In the genomic region with DNA sequence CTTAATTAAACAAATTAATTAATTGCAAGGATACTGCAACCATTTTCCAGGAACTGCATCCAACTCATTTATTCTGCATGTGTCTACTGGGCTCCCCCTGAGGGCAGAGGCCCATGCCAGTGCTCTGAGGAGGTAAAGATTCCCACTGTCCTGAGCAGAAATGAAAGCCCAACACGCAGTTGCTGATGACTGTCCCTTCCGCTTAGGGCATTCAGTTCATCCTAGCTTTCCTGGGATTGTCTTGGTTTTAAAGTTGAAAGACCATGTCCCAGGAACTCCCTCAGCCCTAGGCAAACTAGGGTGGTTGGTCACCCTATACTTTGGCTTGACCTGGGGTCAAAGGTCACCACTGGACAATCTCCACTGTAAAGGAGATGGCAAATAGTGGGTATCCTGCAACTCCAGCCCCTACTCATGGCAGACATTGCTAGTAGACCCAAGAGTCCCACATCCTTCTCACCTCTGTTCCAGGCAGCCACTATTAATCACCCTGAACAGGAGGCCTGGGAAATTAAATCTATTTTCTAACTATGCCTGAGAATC, we compare ENCODE assay signal across 18 cellular contexts.
"Had no signal": no experiment of that assay in that cellular context is flagged by ENCODE, and none has a peak within 500 bp of the region (broad histone marks: within the 10 kb centered on the region; RNA-seq: fewer than 3 reads in every experiment).

No MANE protein-coding gene starts in this region.

- H3K27ac ChIP-seq: ascending aorta, body of pancreas had no signal

- ATAC-seq: body of pancreas, T-helper 17 cell, WTC11 had no signal

- H3K27ac Mint-ChIP-seq: activated CD4-positive, alpha-beta T cell treated with anti-CD3 and anti-CD28 coated beads, Interleukin-2, amount 10 ng/mL, durations not matched to agents 7 days and 5 days; T-helper 17 cell; WTC11 had no signal

- H3K27me3 ChIP-seq: ascending aorta, body of pancreas had no signal

- H3K9me3 Mint-ChIP-seq: activated CD4-positive, alpha-beta memory T cell treated with anti-CD3 and anti-CD28 coated beads for 36 hours; activated CD4-positive, alpha-beta T cell treated with anti-CD3 and anti-CD28 coated beads, Interleukin-2, amount 10 ng/mL, durations not matched to agents 7 days and 5 days; central memory CD8-positive, alpha-beta T cell; WTC11 had no signal

- H3K36me3 ChIP-seq: ascending aorta had no signal

- H3K27me3 Mint-ChIP-seq: activated CD4-positive, alpha-beta memory T cell treated with anti-CD3 and anti-CD28 coated beads for 36 hours; activated CD4-positive, alpha-beta T cell treated with anti-CD3 and anti-CD28 coated beads, Interleukin-2, amount 10 ng/mL, durations not matched to agents 7 days and 5 days; central memory CD8-positive, alpha-beta T cell; T-helper 17 cell had no signal

- DNase-seq: activated CD4-positive, alpha-beta memory T cell treated with anti-CD3 and anti-CD28 coated beads for 36 hours; activated CD4-positive, alpha-beta T cell treated with anti-CD3 and anti-CD28 coated beads, Interleukin-2, amount 10 ng/mL, durations not matched to agents 7 days and 5 days; activated naive CD4-positive, alpha-beta T cell treated with anti-CD3 and anti-CD28 coated beads, Interleukin-2, amount 50 U/mL, for 16 hours; amniotic stem cell; body of pancreas; KG1; NCI-H1092; NCI-H1436; NCI-H2029 treated with DMSO at 0.1 percent for 48 hours; NCI-H345; NCI-H510A; NCI-H69; SIG-M5; T-helper 17 cell; T-helper 9 cell had no signal

- H3K4me3 ChIP-seq: ascending aorta, body of pancreas had no signal

- H3K4me3 Mint-ChIP-seq: activated CD4-positive, alpha-beta memory T cell treated with anti-CD3 and anti-CD28 coated beads for 36 hours; activated CD4-positive, alpha-beta T cell treated with anti-CD3 and anti-CD28 coated beads, Interleukin-2, amount 10 ng/mL, durations not matched to agents 7 days and 5 days; central memory CD8-positive, alpha-beta T cell; T-helper 17 cell; WTC11 had no signal

- H3K9me3 ChIP-seq: ascending aorta, body of pancreas had no signal

- H3K4me1 ChIP-seq: ascending aorta, body of pancreas had no signal
